ENCODE assay signal across 8 cellular contexts in the genomic region with DNA sequence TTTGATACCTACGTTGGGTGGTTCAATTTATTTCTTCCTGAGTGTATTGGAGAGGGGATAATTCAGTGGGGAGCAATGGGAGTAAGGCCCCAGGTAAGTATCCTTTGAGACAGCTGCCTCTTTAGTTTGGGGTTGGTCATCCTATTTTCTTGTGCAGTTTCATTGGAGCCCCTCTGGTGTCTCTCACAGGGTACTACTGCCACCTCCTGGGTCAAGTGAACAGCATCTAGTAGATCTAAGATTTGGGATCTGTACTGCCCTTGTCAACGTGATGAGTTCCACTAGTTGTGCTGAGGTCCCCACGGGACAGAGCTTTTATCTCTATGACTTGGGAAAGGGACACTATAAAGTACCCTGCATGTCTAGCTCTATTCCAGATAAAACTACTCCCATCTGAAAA.
DNase-seq lines count a peak whose midpoint lies in the region; ATAC-seq and TF ChIP-seq lines count a peak whose summit lies in the region.

No MANE protein-coding gene starts in this region.

- peaks cover 6% of the 10 kb centered on the region for H3K4me1 Mint-ChIP-seq in stimulated activated naive CD8-positive, alpha-beta T cell treated with anti-CD3 and anti-CD28 coated beads, Interleukin-15, amount 100 ng/mL, for 72 hours

- H3K4me3 Mint-ChIP-seq in stimulated activated naive CD8-positive, alpha-beta T cell treated with anti-CD3 and anti-CD28 coated beads, Interleukin-15, amount 100 ng/mL, for 72 hours = no peak overlapping the region

- ATAC-seq in GM19397 (IDR thresholded peaks at IDR 0.05; ENCODE audit: unreplicated experiment) (peak; percentile 91), HG03469 (IDR thresholded peaks at IDR 0.05; ENCODE audit: unreplicated experiment) (peak; percentile 80), SK-N-SH treated with all-trans-retinoic acid at 6 μM for 48 hours (peak; percentile 86), right lobe of liver (peak; percentile 73 to 86 (median 79))
- ATAC-seq in stimulated activated naive CD8-positive, alpha-beta T cell treated with anti-CD3 and anti-CD28 coated beads, Interleukin-15, amount 100 ng/mL, for 72 hours = peak; percentile 92

- H3K9me3 ChIP-seq in right lobe of liver = no peaks in the 10 kb centered on the region

- intact Hi-C loops in right lobe of liver (cut with DNase I) = no loop called here

- H3K36me3 ChIP-seq in right lobe of liver = no peaks in the 10 kb centered on the region

- no peaks in the 10 kb centered on the region for H3K27me3 Mint-ChIP-seq in stimulated activated naive CD8-positive, alpha-beta T cell treated with anti-CD3 and anti-CD28 coated beads, Interleukin-15, amount 100 ng/mL, for 72 hours

- no peaks in the 10 kb centered on the region for H3K4me1 ChIP-seq in right lobe of liver

- peak; percentile 29 for DNase-seq in GDM1 (lab: John Stamatoyannopoulos, UW)
- DNase-seq in central memory CD4-positive, alpha-beta T cell = peak; percentile 37
- DNase-seq in right lobe of liver = peak in 1 of 3 donors; percentile 42
- DNase-seq in stimulated activated naive CD8-positive, alpha-beta T cell treated with anti-CD3 and anti-CD28 coated beads, Interleukin-15, amount 100 ng/mL, for 72 hours = peak; percentile 14 to 37
- no peak for DNase-seq in amniotic stem cell (lab: John Stamatoyannopoulos, UW)

- peak; percentile 35 to 48 (median 41) for TF ChIP-seq CTCF in right lobe of liver (IDR thresholded peaks at IDR 0.05)

- no peak overlapping the region for H3K4me3 ChIP-seq in right lobe of liver

- WGBS in right lobe of liver (ENCODE audit: insufficient coverage, low coverage, low lambda C conversion rate, missing lambda C conversion rate) = 24% methylated on average over 3 of the region's 3 CpGs

- H3K27ac ChIP-seq in right lobe of liver = no peak overlapping the region

- H3K9me3 Mint-ChIP-seq in stimulated activated naive CD8-positive, alpha-beta T cell treated with anti-CD3 and anti-CD28 coated beads, Interleukin-15, amount 100 ng/mL, for 72 hours = no peaks in the 10 kb centered on the region

- no peak overlapping the region for H3K27ac Mint-ChIP-seq in stimulated activated naive CD8-positive, alpha-beta T cell treated with anti-CD3 and anti-CD28 coated beads, Interleukin-15, amount 100 ng/mL, for 72 hours

- H3K27me3 ChIP-seq in right lobe of liver = no peaks in the 10 kb centered on the region

- TF ChIP-seq POLR2A in right lobe of liver (IDR thresholded peaks at IDR 0.05) = no peak

TF ChIP-seq in SK-N-SH treated with all-trans-retinoic acid at 6 μM for 48 hours, 23 proteins besides CTCF, POLR2A, EP300 and RAD21:
- TF ChIP-seq TCF4 (CRISPR knock-in tag; IDR thresholded peaks at IDR 0.05; ENCODE audit: borderline replicate concordance) (no peak), POU6F1 (CRISPR knock-in tag; IDR thresholded peaks at IDR 0.05; ENCODE audit: borderline replicate concordance, low read depth) (no peak), OSR1 (CRISPR knock-in tag; IDR thresholded peaks at IDR 0.05) (no peak)
